25 cellular contexts compared by ENCODE assay signal in genomic region chr1:229970714-229971113, GRCh38.
"Had no signal": no experiment of that assay in that cellular context is flagged by ENCODE, and none has a peak within 500 bp of the region (broad histone marks: within the 10 kb centered on the region; RNA-seq: fewer than 3 reads in every experiment).

No MANE protein-coding gene starts in this region.

- H3K4me3 Mint-ChIP-seq: activated naive CD8-positive, alpha-beta T cell treated with anti-CD3 and anti-CD28 coated beads for 36 hours; activated T-helper 1 cell treated with anti-CD3 and anti-CD28 coated beads, Interleukin-12 subunit alpha, Interleukin-12 subunit beta, Interleukin-2, Interleukin-4 antibody, amounts not matched to agents 30 ng/mL and 10 ng/mL and 1 ng/mL, durations not matched to agents 14 hours and 24 hours and 36 hours; effector memory CD8-positive, alpha-beta T cell; memory B cell; natural killer cell treated with Interleukin-12 subunit alpha and Interleukin-12 subunit beta and Interleukin-15 and Interleukin-18, amount 100 ng/mL, for 72 hours; stimulated activated memory B cell treated with anti-CD40 and anti-IgM and Interleukin-4, amounts not matched to agents 10 μg/mL and 1 μg/mL and 100 μg/mL, for 72 hours had no signal

- H3K36me3 Mint-ChIP-seq: activated naive CD8-positive, alpha-beta T cell treated with anti-CD3 and anti-CD28 coated beads for 36 hours had no signal

- H3K4me1 Mint-ChIP-seq: activated naive CD8-positive, alpha-beta T cell treated with anti-CD3 and anti-CD28 coated beads for 36 hours; memory B cell; stimulated activated memory B cell treated with anti-CD40 and anti-IgM and Interleukin-4, amounts not matched to agents 10 μg/mL and 1 μg/mL and 100 μg/mL, for 72 hours had no signal

- DNase-seq: activated CD4-positive, alpha-beta T cell treated with anti-CD3 and anti-CD28 coated beads, Interleukin-2, amount 50 U/mL, for 48 hours; activated CD4-positive, CD25-positive, alpha-beta regulatory T cell treated with anti-CD3 and anti-CD28 coated beads, Interleukin-2, amount 50 U/mL, for 72 hours; activated CD8-positive, alpha-beta memory T cell treated with anti-CD3 and anti-CD28 coated beads, Interleukin-2, amount 50 U/mL, for 48 hours; activated naive CD8-positive, alpha-beta T cell treated with anti-CD3 and anti-CD28 coated beads for 36 hours; amniotic stem cell; colonic mucosa; dorsolateral prefrontal cortex; effector memory CD8-positive, alpha-beta T cell; esophagus squamous epithelium; hypothalamus; ovary; psoas muscle; stimulated activated CD4-positive, alpha-beta T cell treated with anti-CD3 and anti-CD28 coated beads, Interleukin-12 subunit alpha, Interleukin-12 subunit beta, amount 100 ng/mL, for 4 hours; stomach; T-helper 1 cell; trophoblast cell; uterus; WERI-Rb-1 had no signal

- H3K27ac Mint-ChIP-seq: activated naive CD8-positive, alpha-beta T cell treated with anti-CD3 and anti-CD28 coated beads for 36 hours; activated T-helper 1 cell treated with anti-CD3 and anti-CD28 coated beads, Interleukin-12 subunit alpha, Interleukin-12 subunit beta, Interleukin-2, Interleukin-4 antibody, amounts not matched to agents 30 ng/mL and 10 ng/mL and 1 ng/mL, durations not matched to agents 14 hours and 24 hours and 36 hours; effector memory CD8-positive, alpha-beta T cell; memory B cell; natural killer cell treated with Interleukin-12 subunit alpha and Interleukin-12 subunit beta and Interleukin-15 and Interleukin-18, amount 100 ng/mL, for 72 hours; stimulated activated memory B cell treated with anti-CD40 and anti-IgM and Interleukin-4, amounts not matched to agents 10 μg/mL and 1 μg/mL and 100 μg/mL, for 72 hours had no signal

- H3K27ac ChIP-seq: colonic mucosa, dorsolateral prefrontal cortex, esophagus squamous epithelium, gastroesophageal sphincter, neutrophil, ovary, psoas muscle, stomach, uterus, WERI-Rb-1 had no signal

- ATAC-seq: effector memory CD8-positive, alpha-beta T cell; gastroesophageal sphincter; natural killer cell treated with Interleukin-12 subunit alpha and Interleukin-12 subunit beta and Interleukin-15 and Interleukin-18, amount 100 ng/mL, for 72 hours; psoas muscle; right cardiac atrium; stimulated activated memory B cell treated with anti-CD40 and anti-IgM and Interleukin-4, amounts not matched to agents 10 μg/mL and 1 μg/mL and 100 μg/mL, for 72 hours had no signal

- H3K27me3 ChIP-seq: colonic mucosa, gastroesophageal sphincter, neutrophil, ovary, uterus had no signal

- H3K9me3 Mint-ChIP-seq: activated T-helper 1 cell treated with anti-CD3 and anti-CD28 coated beads, Interleukin-12 subunit alpha, Interleukin-12 subunit beta, Interleukin-2, Interleukin-4 antibody, amounts not matched to agents 30 ng/mL and 10 ng/mL and 1 ng/mL, durations not matched to agents 14 hours and 24 hours and 36 hours had no signal

- H3K4me1 ChIP-seq: colonic mucosa, esophagus squamous epithelium, gastroesophageal sphincter, psoas muscle, stomach, uterus had no signal
